8 cellular contexts compared by ENCODE assay signal in the genomic region with DNA sequence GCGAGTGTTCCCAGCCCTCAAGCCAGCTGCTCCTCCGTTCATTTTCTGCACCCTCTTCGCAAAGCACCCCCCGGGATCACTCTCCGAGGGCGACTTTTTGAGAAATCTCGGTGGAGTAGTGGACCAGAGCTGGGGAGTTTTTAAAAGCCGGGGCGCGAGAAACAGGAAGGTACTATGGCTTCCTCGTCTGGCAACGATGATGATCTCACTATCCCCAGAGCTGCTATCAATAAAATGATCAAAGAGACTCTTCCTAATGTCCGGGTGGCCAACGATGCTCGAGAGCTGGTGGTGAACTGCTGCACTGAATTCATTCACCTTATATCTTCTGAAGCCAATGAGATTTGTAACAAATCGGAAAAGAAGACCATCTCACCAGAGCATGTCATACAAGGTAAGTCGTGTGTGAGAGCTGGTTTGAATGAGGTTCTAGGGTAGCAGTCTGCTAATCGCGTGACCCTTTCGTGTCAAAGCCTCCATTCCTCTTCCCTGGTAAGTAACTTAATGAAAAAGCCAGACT. TPM values are rescaled to one million over a fixed set of nuclear protein-coding genes. Genes with fewer than 3 reads are reported as not detected.
DNase-seq lines count a peak whose midpoint lies in the region; ATAC-seq and TF ChIP-seq lines count a peak whose summit lies in the region.

No MANE protein-coding gene starts in this region.

- no peaks in the 10 kb centered on the region for H3K27me3 ChIP-seq in skeletal muscle tissue (ENCODE audit: control insufficient read depth in 3 of 3, insufficient read depth in 3 of 3, low read length in 3 of 3)

- H3K36me3 ChIP-seq in skeletal muscle tissue (ENCODE audit: control insufficient read depth in 3 of 3, insufficient read depth in 3 of 3, low read length in 3 of 3) = no peaks in the 10 kb centered on the region

- H3K27ac ChIP-seq in skeletal muscle tissue (ENCODE audit: low read depth, low read length) = peak overlapping the region; percentile 92

- no peaks in the 10 kb centered on the region for H3K9me3 ChIP-seq in skeletal muscle tissue (ENCODE audit: control insufficient read depth in 3 of 3, low read length in 3 of 3)

- H3K4me3 ChIP-seq in astrocyte of the cerebellum (ENCODE audit: low read depth, low read length) (peak overlapping the region; percentile 93), iPS-11a (ENCODE audit: low read depth, low read length) (peak overlapping the region; percentile 91), skeletal muscle tissue (ENCODE audit: low read length in 3 of 3) (peak overlapping the region; percentile 91 to 94 (median 93))

- DNase-seq in Caki2 (ENCODE audit: low read depth) = peak; percentile 34
- DNase-seq in SK-N-DZ (ENCODE audit: low spot score) = peak; percentile 11
- no peak for DNase-seq in astrocyte of the cerebellum (ENCODE audit: low read depth)
- no peak for DNase-seq in middle frontal gyrus (ENCODE audit: extremely low spot score, low spot score)

- in situ Hi-C loops in Caki2 (cut with HindIII; ENCODE audit: low pct_unique_long_range_greater_than_20kb, low sequenced_read_pairs) = no loop called here
- in situ Hi-C loops in astrocyte of the cerebellum (cut with HindIII; ENCODE audit: low sequenced_read_pairs) = no loop called here

- ATAC-seq in GM19328 (IDR thresholded peaks at IDR 0.05; ENCODE audit: unreplicated experiment) (peak; percentile 15), HG03378 (IDR thresholded peaks at IDR 0.05; ENCODE audit: unreplicated experiment) (peak; percentile 19)

- H3K9ac ChIP-seq in skeletal muscle tissue (ENCODE audit: low read depth in 1 of 3, low read length in 3 of 3) = peak overlapping the region; percentile 84 to 92 (median 90)

- no peak for TF ChIP-seq CTCF in astrocyte of the cerebellum (IDR thresholded peaks at IDR 0.05; ENCODE audit: low read depth, low read length, missing control alignments)

- peaks cover 5 to 19% (median 12%) of the 10 kb centered on the region in 3 donors for H3K4me1 ChIP-seq in skeletal muscle tissue (ENCODE audit: control insufficient read depth in 3 of 3, insufficient read depth in 3 of 3, low read length in 3 of 3)

RNA-seq across cellular contexts. Expression of a gene that starts 0.8 kb away (rescaled TPM):
- total RNA-seq in Caki2 (2014; rRNA removed; shearing (Covaris generic); ENCODE audit: low replicate concordance) = 32.3 and 48.9 TPM in 2 replicates
- polyA plus RNA-seq in SK-N-DZ (2014; cell fraction: cytosol; rRNA removed) = 35.7 and 46.6 TPM in 2 replicates
- polyA plus RNA-seq in SK-N-DZ (2014; cell fraction: nucleus; rRNA removed) = 11.2 and 15.8 TPM in 2 replicates
- 11.5 TPM for total RNA-seq in skeletal muscle tissue

Comparison
In these comparisons a context has a peak if more than half of its experiments do, and no peak if none do; other contexts are left out.
1. DNase-seq: peak in Caki2 (single experiment) and SK-N-DZ (single experiment); none in astrocyte of the cerebellum (single experiment) and middle frontal gyrus (single experiment).
2. Peak in every context shown above with its lines, with median percentiles within 50 percentile points of each other: H3K4me3 ChIP-seq.